ENCODE assay signal across 2 cellular contexts in genomic region chr18:58863539-58864145, GRCh38.
TF ChIP-seq lines count a peak whose summit lies in the region.

No MANE protein-coding gene starts in this region.

TF ChIP-seq in liver, 16 proteins besides CTCF, POLR2A, EP300 and RAD21:
- TF ChIP-seq FOXA1 (IDR thresholded peaks at IDR 0.05) = no peak
- TF ChIP-seq, protein P1, sequence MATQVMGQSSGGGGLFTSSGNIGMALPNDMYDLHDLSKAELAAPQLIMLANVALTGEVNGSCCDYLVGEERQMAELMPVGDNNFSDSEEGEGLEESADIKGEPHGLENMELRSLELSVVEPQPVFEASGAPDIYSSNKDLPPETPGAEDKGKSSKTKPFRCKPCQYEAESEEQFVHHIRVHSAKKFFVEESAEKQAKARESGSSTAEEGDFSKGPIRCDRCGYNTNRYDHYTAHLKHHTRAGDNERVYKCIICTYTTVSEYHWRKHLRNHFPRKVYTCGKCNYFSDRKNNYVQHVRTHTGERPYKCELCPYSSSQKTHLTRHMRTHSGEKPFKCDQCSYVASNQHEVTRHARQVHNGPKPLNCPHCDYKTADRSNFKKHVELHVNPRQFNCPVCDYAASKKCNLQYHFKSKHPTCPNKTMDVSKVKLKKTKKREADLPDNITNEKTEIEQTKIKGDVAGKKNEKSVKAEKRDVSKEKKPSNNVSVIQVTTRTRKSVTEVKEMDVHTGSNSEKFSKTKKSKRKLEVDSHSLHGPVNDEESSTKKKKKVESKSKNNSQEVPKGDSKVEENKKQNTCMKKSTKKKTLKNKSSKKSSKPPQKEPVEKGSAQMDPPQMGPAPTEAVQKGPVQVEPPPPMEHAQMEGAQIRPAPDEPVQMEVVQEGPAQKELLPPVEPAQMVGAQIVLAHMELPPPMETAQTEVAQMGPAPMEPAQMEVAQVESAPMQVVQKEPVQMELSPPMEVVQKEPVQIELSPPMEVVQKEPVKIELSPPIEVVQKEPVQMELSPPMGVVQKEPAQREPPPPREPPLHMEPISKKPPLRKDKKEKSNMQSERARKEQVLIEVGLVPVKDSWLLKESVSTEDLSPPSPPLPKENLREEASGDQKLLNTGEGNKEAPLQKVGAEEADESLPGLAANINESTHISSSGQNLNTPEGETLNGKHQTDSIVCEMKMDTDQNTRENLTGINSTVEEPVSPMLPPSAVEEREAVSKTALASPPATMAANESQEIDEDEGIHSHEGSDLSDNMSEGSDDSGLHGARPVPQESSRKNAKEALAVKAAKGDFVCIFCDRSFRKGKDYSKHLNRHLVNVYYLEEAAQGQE (IDR thresholded peaks at IDR 0.05) = no peak
- TF ChIP-seq FOXA2 (IDR thresholded peaks at IDR 0.05) = no peak
- no peak for TF ChIP-seq RXRA (IDR thresholded peaks at IDR 0.05)
- no peak for TF ChIP-seq NR2F2 (IDR thresholded peaks at IDR 0.05)
- TF ChIP-seq, protein P2, sequence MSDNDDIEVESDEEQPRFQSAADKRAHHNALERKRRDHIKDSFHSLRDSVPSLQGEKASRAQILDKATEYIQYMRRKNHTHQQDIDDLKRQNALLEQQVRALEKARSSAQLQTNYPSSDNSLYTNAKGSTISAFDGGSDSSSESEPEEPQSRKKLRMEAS (IDR thresholded peaks at IDR 0.05) = no peak
- TF ChIP-seq YY1 (IDR thresholded peaks at IDR 0.05) = no peak
- TF ChIP-seq TAF1 (conservative IDR thresholded peaks at IDR 0.05) = no peak
- TF ChIP-seq, protein P3, sequence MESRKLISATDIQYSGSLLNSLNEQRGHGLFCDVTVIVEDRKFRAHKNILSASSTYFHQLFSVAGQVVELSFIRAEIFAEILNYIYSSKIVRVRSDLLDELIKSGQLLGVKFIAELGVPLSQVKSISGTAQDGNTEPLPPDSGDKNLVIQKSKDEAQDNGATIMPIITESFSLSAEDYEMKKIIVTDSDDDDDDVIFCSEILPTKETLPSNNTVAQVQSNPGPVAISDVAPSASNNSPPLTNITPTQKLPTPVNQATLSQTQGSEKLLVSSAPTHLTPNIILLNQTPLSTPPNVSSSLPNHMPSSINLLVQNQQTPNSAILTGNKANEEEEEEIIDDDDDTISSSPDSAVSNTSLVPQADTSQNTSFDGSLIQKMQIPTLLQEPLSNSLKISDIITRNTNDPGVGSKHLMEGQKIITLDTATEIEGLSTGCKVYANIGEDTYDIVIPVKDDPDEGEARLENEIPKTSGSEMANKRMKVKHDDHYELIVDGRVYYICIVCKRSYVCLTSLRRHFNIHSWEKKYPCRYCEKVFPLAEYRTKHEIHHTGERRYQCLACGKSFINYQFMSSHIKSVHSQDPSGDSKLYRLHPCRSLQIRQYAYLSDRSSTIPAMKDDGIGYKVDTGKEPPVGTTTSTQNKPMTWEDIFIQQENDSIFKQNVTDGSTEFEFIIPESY (IDR thresholded peaks at IDR 0.05) = no peak
- no peak for TF ChIP-seq EGR1 (IDR thresholded peaks at IDR 0.05; ENCODE audit: low read depth in 2 of 2)
- TF ChIP-seq, protein P4, sequence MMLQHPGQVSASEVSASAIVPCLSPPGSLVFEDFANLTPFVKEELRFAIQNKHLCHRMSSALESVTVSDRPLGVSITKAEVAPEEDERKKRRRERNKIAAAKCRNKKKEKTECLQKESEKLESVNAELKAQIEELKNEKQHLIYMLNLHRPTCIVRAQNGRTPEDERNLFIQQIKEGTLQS (IDR thresholded peaks at IDR 0.05) = no peak
- TF ChIP-seq GABPA (IDR thresholded peaks at IDR 0.05 in 1 of 2, conservative IDR thresholded peaks at IDR 0.05 in 1 of 2) = no peak
- TF ChIP-seq SP1 (IDR thresholded peaks at IDR 0.05) = no peak
- TF ChIP-seq JUND (IDR thresholded peaks at IDR 0.05) = no peak
- TF ChIP-seq HNF4A (conservative IDR thresholded peaks at IDR 0.05) = no peak
- no peak for TF ChIP-seq HNF4G (IDR thresholded peaks at IDR 0.05)

TF ChIP-seq in HepG2, 621 proteins besides CTCF, POLR2A, EP300 and RAD21:
- no peak for TF ChIP-seq ATRX (CRISPR knock-in tag; IDR thresholded peaks at IDR 0.05; ENCODE audit: borderline replicate concordance)
- TF ChIP-seq HNRNPLL (IDR thresholded peaks at IDR 0.05; ENCODE audit: low read depth, low read length, poor library complexity, severe bottlenecking) = no peak
- TF ChIP-seq ZNF431 (CRISPR knock-in tag; IDR thresholded peaks at IDR 0.05; ENCODE audit: borderline replicate concordance, low read depth) = no peak
- no peak for TF ChIP-seq SCMH1 (CRISPR knock-in tag; IDR thresholded peaks at IDR 0.05; ENCODE audit: borderline replicate concordance)
- TF ChIP-seq MEIS2 (CRISPR knock-in tag; IDR thresholded peaks at IDR 0.05) = no peak
- TF ChIP-seq SP140L (CRISPR knock-in tag; IDR thresholded peaks at IDR 0.05; ENCODE audit: borderline replicate concordance) = no peak
- no peak for TF ChIP-seq ZBTB20 (CRISPR knock-in tag; IDR thresholded peaks at IDR 0.05; ENCODE audit: borderline replicate concordance, low read depth)
- TF ChIP-seq ZNF460 (CRISPR knock-in tag; IDR thresholded peaks at IDR 0.05; ENCODE audit: borderline replicate concordance) = no peak
- no peak for TF ChIP-seq HMGXB3 (CRISPR knock-in tag; IDR thresholded peaks at IDR 0.05; ENCODE audit: borderline replicate concordance)
- TF ChIP-seq ELF3 (CRISPR knock-in tag; IDR thresholded peaks at IDR 0.05) = no peak
